ENCODE assay signal across 22 cellular contexts in genomic region chr22:30559889-30560288, GRCh38. TPM values are rescaled to one million over a fixed set of nuclear protein-coding genes. Genes with fewer than 3 reads are reported as not detected.
A peak's percentile ranks its signal among the peaks of the same experiment; 100 is the strongest.
DNase-seq lines count a peak whose midpoint lies in the region; ATAC-seq, FAIRE-seq and TF ChIP-seq lines count a peak whose summit lies in the region.
"Had no signal": no experiment of that assay in that cellular context is flagged by ENCODE, and none has a peak within 500 bp of the region (broad histone marks: within the 10 kb centered on the region; RNA-seq: fewer than 3 reads in every experiment).

No MANE protein-coding gene starts in this region.

- ATAC-seq in HepG2, result peak; percentile 49
- no peak for ATAC-seq in right lobe of liver

- CTCF ChIA-PET in HepG2 (lab: Yijun Ruan, JAX; ENCODE audit: low intra/inter-chr PET ratio, low total read pairs) (no interaction called here), MCF 10A (lab: Yijun Ruan, JAX) (no interaction called here)

- TF ChIP-seq CTCF in HepG2 (CRISPR knock-in tag; IDR thresholded peaks at IDR 0.05), result no peak
- TF ChIP-seq CTCF in right lobe of liver (IDR thresholded peaks at IDR 0.05), result no peak
- TF ChIP-seq CTCF in kidney (IDR thresholded peaks at IDR 0.05; ENCODE audit: borderline replicate concordance, extremely low read depth, insufficient read depth), result no peak
- no peak for TF ChIP-seq CTCF in neural crest cell (conservative IDR thresholded peaks at IDR 0.05)
- TF ChIP-seq CTCF in MCF 10A (IDR thresholded peaks at IDR 0.05; ENCODE audit: unreplicated experiment), result no peak
- TF ChIP-seq CTCF in MM.1S (IDR thresholded peaks at IDR 0.05; ENCODE audit: low read length), result no peak
- TF ChIP-seq CTCF in prostate gland (IDR thresholded peaks at IDR 0.05), result no peak

- H3K27ac Mint-ChIP-seq in neural crest cell (ENCODE audit: unreplicated experiment), result peak overlapping the region; percentile 93
- H3K27ac Mint-ChIP-seq in MCF 10A (ENCODE audit: low read depth, unreplicated experiment), result no peak overlapping the region
- H3K27ac Mint-ChIP-seq: CD8-positive, alpha-beta T cell had no signal

- H3K9me3 ChIP-seq in HepG2 (ENCODE audit: low read length) (no peaks in the 10 kb centered on the region), right lobe of liver (no peaks in the 10 kb centered on the region), kidney (ENCODE audit: control insufficient read depth in 1 of 2, low read length in 2 of 2) (no peaks in the 10 kb centered on the region), MM.1S (replicated peaks; ENCODE audit: insufficient read depth, low read length) (no peaks in the 10 kb centered on the region), prostate gland (no peaks in the 10 kb centered on the region)

- POLR2A ChIA-PET in HepG2 (lab: Yijun Ruan, JAX) (interaction anchor here (1.2 kb wide), 1 partner anchor 34 kb away, joined by 3 read pairs; no protein-coding TSS in a partner anchor), MCF 10A (lab: Yijun Ruan, JAX) (interaction anchor here (0.7 kb wide), 1 partner anchor 30 kb away, joined by 3 read pairs; no protein-coding TSS in a partner anchor)

- H4K20me1 ChIP-seq in HepG2 (ENCODE audit: insufficient read depth, low read length) (no peaks in the 10 kb centered on the region), MM.1S (ENCODE audit: insufficient read depth, low read length) (no peaks in the 10 kb centered on the region)

- H3K27me3 ChIP-seq in HepG2 (ENCODE audit: control insufficient read depth in 1 of 2, insufficient read depth in 2 of 2, low read length in 2 of 2) (no peaks in the 10 kb centered on the region), right lobe of liver (no peaks in the 10 kb centered on the region), MM.1S (replicated peaks; ENCODE audit: insufficient read depth, low read length) (no peaks in the 10 kb centered on the region), prostate gland (replicated peaks; ENCODE audit: insufficient read depth) (no peaks in the 10 kb centered on the region)

- H3F3A ChIP-seq in MM.1S (ENCODE audit: insufficient read depth, low read length), result no peaks in the 10 kb centered on the region

- no peaks in the 10 kb centered on the region for H3K36me3 Mint-ChIP-seq in neural crest cell (ENCODE audit: low read depth)
- H3K36me3 Mint-ChIP-seq in MCF 10A (ENCODE audit: insufficient read depth, unreplicated experiment), result no peaks in the 10 kb centered on the region
- H3K36me3 Mint-ChIP-seq: CD14-positive monocyte; CD8-positive, alpha-beta T cell had no signal

- TF ChIP-seq POLR2A in HepG2 (IDR thresholded peaks at IDR 0.05; ENCODE audit: insufficient read depth in 1 of 2, low read depth in 2 of 2, low read length in 2 of 2) (no peak), right lobe of liver (IDR thresholded peaks at IDR 0.05) (no peak), prostate gland (IDR thresholded peaks at IDR 0.05) (no peak)

- 5% methylated on average over 6 of the region's 6 CpGs for WGBS in HepG2 (ENCODE audit: low lambda C conversion rate)
- WGBS in right lobe of liver (ENCODE audit: insufficient coverage, low coverage, low lambda C conversion rate, missing lambda C conversion rate), result 45% methylated on average over 3 of the region's 6 CpGs
- 86% methylated on average over 6 of the region's 6 CpGs for WGBS in prostate gland

- peaks cover 5% of the 10 kb centered on the region for H3K4me1 Mint-ChIP-seq in neural crest cell
- H3K4me1 Mint-ChIP-seq in MCF 10A (ENCODE audit: insufficient read depth, unreplicated experiment), result peaks cover 5% of the 10 kb centered on the region
- H3K4me1 Mint-ChIP-seq: CD14-positive monocyte had no signal

- H3K79me2 ChIP-seq in HepG2 (ENCODE audit: insufficient read depth, low read length) (no peaks in the 10 kb centered on the region), MM.1S (ENCODE audit: low read length) (no peaks in the 10 kb centered on the region)

- BruUV-seq in HepG2 (replicated peaks; lab: Mats Ljungman, UMichigan) (no TSS peak), MCF 10A (replicated peaks; lab: Mats Ljungman, UMichigan) (no TSS peak)

- DNase-seq in HepG2 (ENCODE audit: low spot score), result no peak
- DNase-seq in right lobe of liver, result no peak
- DNase-seq in kidney, result no peak
- DNase-seq in neural crest cell (ENCODE audit: low read depth, low spot score), result no peak
- no peak for DNase-seq in MCF 10A (ENCODE audit: unreplicated experiment)
- DNase-seq in SHP77 treated with DMSO at 0.1 percent for 48 hours (lab: John Stamatoyannopoulos, UW), result no peak
- no peak for DNase-seq in MM.1S
- DNase-seq in prostate gland (ENCODE audit: low spot score), result no peak
- DNase-seq: CD8-positive, alpha-beta T cell; COR-L47; DMS153; DMS79 treated with DMSO at 0.1 percent for 48 hours; EL had no signal

- intact Hi-C loops in HepG2 (cut with micrococcal nuclease; ENCODE audit: unreplicated experiment), result loop anchor here (5.0 kb wide), 1 partner anchor 197 kb away; no protein-coding TSS in a partner anchor
- intact Hi-C loops in right lobe of liver (cut with DNase I), result no loop called here
- intact Hi-C loops in kidney (cut with DNase I), result no loop called here
- intact Hi-C loops in MCF 10A (cut with micrococcal nuclease), result no loop called here
- intact Hi-C loops in prostate gland (cut with DNase I), result no loop called here

- H3K4me2 ChIP-seq in HepG2 (ENCODE audit: low read depth, low read length) (peak overlapping the region; percentile 70), MM.1S (ENCODE audit: low read depth, low read length) (no peak overlapping the region)

- H3K27me3 Mint-ChIP-seq in neural crest cell (ENCODE audit: low read depth) (no peaks in the 10 kb centered on the region), MCF 10A (ENCODE audit: insufficient read depth, unreplicated experiment) (no peaks in the 10 kb centered on the region)

- H3K4me1 ChIP-seq in HepG2 (ENCODE audit: insufficient read depth, low read length) (peaks cover 33% of the 10 kb centered on the region), right lobe of liver (no peaks in the 10 kb centered on the region), kidney (ENCODE audit: control insufficient read depth in 1 of 2, insufficient read depth in 1 of 2, low read depth in 1 of 2, low read length in 2 of 2) (peaks cover 9 to 11% of the 10 kb centered on the region in 2 donors), MM.1S (ENCODE audit: low read length) (no peaks in the 10 kb centered on the region), prostate gland (replicated peaks) (no peaks in the 10 kb centered on the region)

- H3K4me3 ChIP-seq in HepG2 (replicated peaks in 1 of 3; ENCODE audit: insufficient read depth in 1 of 3, low read depth in 2 of 3, low read length in 3 of 3) (peak overlapping the region; percentile 14 to 34 (median 19); a peak in 3 of 6 replicates), right lobe of liver (no peak overlapping the region), kidney (ENCODE audit: low read length in 2 of 2) (peak overlapping the region in 1 of 2 donors; percentile 29), MM.1S (ENCODE audit: low read length) (no peak overlapping the region), prostate gland (no peak overlapping the region)

- in situ Hi-C loops in HepG2 (cut with HindIII; ENCODE audit: extremely low pct_ligation_motif_present, low pct_unique_long_range_greater_than_20kb), result no loop called here

- TF ChIP-seq EP300 in HepG2 (IDR thresholded peaks at IDR 0.05; ENCODE audit: low read depth in 2 of 2, low read length in 2 of 2) (no peak), HepG2 (CRISPR knock-in tag; IDR thresholded peaks at IDR 0.05; ENCODE audit: borderline replicate concordance) (no peak)

- TF ChIP-seq RAD21 in HepG2 (CRISPR knock-in tag; IDR thresholded peaks at IDR 0.05), result no peak

- no peaks in the 10 kb centered on the region for H3K9me3 Mint-ChIP-seq in neural crest cell
- no peaks in the 10 kb centered on the region for H3K9me3 Mint-ChIP-seq in MCF 10A (ENCODE audit: unreplicated experiment)
- H3K9me3 Mint-ChIP-seq: CD8-positive, alpha-beta T cell had no signal

- no peaks in the 10 kb centered on the region for H3K9me2 ChIP-seq in MM.1S (replicated peaks; ENCODE audit: insufficient read depth, low read length)

- H3K9ac ChIP-seq in HepG2 (ENCODE audit: insufficient read depth, low read depth, low read length) (peak overlapping the region; percentile 28; the same call in 1 of the 2 replicates), kidney (ENCODE audit: low read length in 2 of 2) (peak overlapping the region in 1 of 2 donors; percentile 15), MM.1S (ENCODE audit: low read length) (no peak overlapping the region)

- H3K36me3 ChIP-seq in HepG2 (replicated peaks in 1 of 2; ENCODE audit: control insufficient read depth in 1 of 2, insufficient read depth in 2 of 2, low read length in 2 of 2) (no peaks in the 10 kb centered on the region), right lobe of liver (no peaks in the 10 kb centered on the region), kidney (ENCODE audit: control insufficient read depth in 1 of 2, insufficient read depth in 2 of 2, low read length in 2 of 2) (no peaks in the 10 kb centered on the region), MM.1S (replicated peaks; ENCODE audit: insufficient read depth, low read length) (no peaks in the 10 kb centered on the region), prostate gland (no peaks in the 10 kb centered on the region)

- H3K4me3 Mint-ChIP-seq in neural crest cell, result no peak overlapping the region
- no peak overlapping the region for H3K4me3 Mint-ChIP-seq in MCF 10A (ENCODE audit: unreplicated experiment)
- H3K4me3 Mint-ChIP-seq: CD14-positive monocyte; CD8-positive, alpha-beta T cell had no signal

- H2AFZ ChIP-seq in HepG2 (ENCODE audit: low read length), result no peak overlapping the region
- no peak overlapping the region for H2AFZ ChIP-seq in MM.1S (ENCODE audit: low read length)

- H3K27ac ChIP-seq in HepG2 (ENCODE audit: extremely low read length, insufficient read depth, low read length) (peak overlapping the region; percentile 50), right lobe of liver (no peak overlapping the region), kidney (ENCODE audit: low read depth in 2 of 2, low read length in 2 of 2) (peak overlapping the region; percentile 47 to 65), MM.1S (ENCODE audit: low read length) (no peak overlapping the region), prostate gland (no peak overlapping the region)
- H3K27ac ChIP-seq: 22Rv1 had no signal

- FAIRE-seq in HepG2 (lab: Jason Lieb, UNC) (peak; percentile 53), kidney (lab: Jason Lieb, UNC) (no peak)
- FAIRE-seq: D721Med, G401.6, GM12892, GM19239, H54 had no signal

RNA-seq across cellular contexts. Expression of gene SEC14L6, which starts 13.3 kb away (rescaled TPM):
- 0.09 and 0.11 TPM in 2 replicates for total RNA-seq in HepG2 (2016; rRNA removed; fragmentation: Illumina TruSeq; extraction: Trizol)
- total RNA-seq in HepG2 (2016; cell fraction: cytosol; rRNA removed; fragmentation: Illumina TruSeq; extraction: Trizol; ENCODE audit: low read depth), result not detected in 2 replicates
- 0.04 and 0.09 TPM in 2 replicates for total RNA-seq in HepG2 (2016; cell fraction: insoluble cytoplasmic fraction; rRNA removed; fragmentation: Illumina TruSeq; extraction: Trizol)
- total RNA-seq in HepG2 (2016; cell fraction: membrane; rRNA removed; fragmentation: Illumina TruSeq; extraction: Trizol), result 0.17 and 0.19 TPM in 2 replicates
- total RNA-seq in HepG2 (2016; cell fraction: nucleus; rRNA removed; fragmentation: Illumina TruSeq; extraction: Trizol), result 0.16 and 0.34 TPM in 2 replicates
- 9.3 and 13.7 TPM in 2 replicates for polyA plus RNA-seq in HepG2 (2011; rRNA removed)
- polyA plus RNA-seq in HepG2 (2011; cell fraction: cytosol; rRNA removed), result 4.5 and 7.7 TPM in 2 replicates
- polyA plus RNA-seq in HepG2 (2011; cell fraction: nucleus; rRNA removed), result 19.8 and 19.9 TPM in 2 replicates
- 4.9 and 5.3 TPM in 2 replicates for polyA plus RNA-seq in HepG2 (2012)
- polyA plus RNA-seq in HepG2 (2016; cell fraction: cytosol; fragmentation: Illumina TruSeq; extraction: Trizol; ENCODE audit: low read depth), result 0.11 TPM in 1 of 2 replicates, not detected in the other
- 0.13 and 0.31 TPM in 2 replicates for polyA plus RNA-seq in HepG2 (2016; cell fraction: insoluble cytoplasmic fraction; fragmentation: Illumina TruSeq; extraction: Trizol; ENCODE audit: low read depth)
- polyA plus RNA-seq in HepG2 (2016; cell fraction: membrane; fragmentation: Illumina TruSeq; extraction: Trizol; ENCODE audit: low read depth), result 0.05 and 0.07 TPM in 2 replicates
- 0.21 and 0.25 TPM in 2 replicates for polyA plus RNA-seq in HepG2 (2016; cell fraction: nucleus; fragmentation: Illumina TruSeq; extraction: Trizol; ENCODE audit: insufficient read depth, low read depth)
- 6.8 TPM in 1 of 2 replicates, not detected in the other for polyA minus RNA-seq in HepG2 (2011; rRNA and poly(A)+ RNA removed; ENCODE audit: low replicate concordance)
- 0.79 and 4.5 TPM in 2 replicates for polyA minus RNA-seq in HepG2 (2011; cell fraction: cytosol; rRNA and poly(A)+ RNA removed)
- polyA minus RNA-seq in HepG2 (2011; cell fraction: nucleus; rRNA and poly(A)+ RNA removed), result 3.6 and 5.5 TPM in 2 replicates
- total RNA-seq in right lobe of liver, result under 1 TPM in 5 of 6 experiments, not detected in 1; 0.06 to 0.39 (median 0.12) TPM
- total RNA-seq in kidney, result 13.9 TPM
- 16.5 TPM for polyA plus RNA-seq in kidney (ENCODE audit: insufficient read depth, low read depth, low replicate concordance)
- total RNA-seq in neural crest cell, result 3.3 and 3.6 TPM in 2 replicates
- total RNA-seq in MCF 10A (2022), result not detected in 2 replicates
- total RNA-seq in prostate gland, result 10 to 100 TPM in 1 of 2 donors, under 1 TPM in 1; 0.23 to 22.9 TPM
- total RNA-seq: A673; CD8-positive, alpha-beta T cell had no signal
- polyA plus RNA-seq: CD14-positive monocyte had no signal

RNA-seq across cellular contexts. Expression of gene GAL3ST1, which starts 14.6 kb away (rescaled TPM):
- 1.8 and 4.4 TPM in 2 replicates for total RNA-seq in HepG2 (2016; rRNA removed; fragmentation: Illumina TruSeq; extraction: Trizol)
- total RNA-seq in HepG2 (2016; cell fraction: cytosol; rRNA removed; fragmentation: Illumina TruSeq; extraction: Trizol; ENCODE audit: low read depth), result 7.9 and 9.7 TPM in 2 replicates
- total RNA-seq in HepG2 (2016; cell fraction: insoluble cytoplasmic fraction; rRNA removed; fragmentation: Illumina TruSeq; extraction: Trizol), result 2.1 and 5.3 TPM in 2 replicates
- 10.3 and 11.6 TPM in 2 replicates for total RNA-seq in HepG2 (2016; cell fraction: membrane; rRNA removed; fragmentation: Illumina TruSeq; extraction: Trizol)
- total RNA-seq in HepG2 (2016; cell fraction: nucleus; rRNA removed; fragmentation: Illumina TruSeq; extraction: Trizol), result 2.7 and 2.8 TPM in 2 replicates
- 14.7 and 18.9 TPM in 2 replicates for polyA plus RNA-seq in HepG2 (2011; rRNA removed)
- polyA plus RNA-seq in HepG2 (2011; cell fraction: cytosol; rRNA removed), result 14.3 and 23.4 TPM in 2 replicates
- 15.8 and 16.9 TPM in 2 replicates for polyA plus RNA-seq in HepG2 (2011; cell fraction: nucleus; rRNA removed)
- polyA plus RNA-seq in HepG2 (2012), result 7.5 and 10.2 TPM in 2 replicates
- polyA plus RNA-seq in HepG2 (2016; cell fraction: cytosol; fragmentation: Illumina TruSeq; extraction: Trizol; ENCODE audit: low read depth), result 16.5 and 18.6 TPM in 2 replicates
- 4.1 and 5.6 TPM in 2 replicates for polyA plus RNA-seq in HepG2 (2016; cell fraction: insoluble cytoplasmic fraction; fragmentation: Illumina TruSeq; extraction: Trizol; ENCODE audit: low read depth)
- 15.8 and 17.9 TPM in 2 replicates for polyA plus RNA-seq in HepG2 (2016; cell fraction: membrane; fragmentation: Illumina TruSeq; extraction: Trizol; ENCODE audit: low read depth)
- polyA plus RNA-seq in HepG2 (2016; cell fraction: nucleus; fragmentation: Illumina TruSeq; extraction: Trizol; ENCODE audit: insufficient read depth, low read depth), result 5.2 and 7.2 TPM in 2 replicates
- polyA minus RNA-seq in HepG2 (2011; rRNA and poly(A)+ RNA removed; ENCODE audit: low replicate concordance), result 17.8 TPM in 1 of 2 replicates, not detected in the other
- 7.8 and 8.0 TPM in 2 replicates for polyA minus RNA-seq in HepG2 (2011; cell fraction: cytosol; rRNA and poly(A)+ RNA removed)
- polyA minus RNA-seq in HepG2 (2011; cell fraction: nucleus; rRNA and poly(A)+ RNA removed), result 2.3 and 2.6 TPM in 2 replicates
- 1 to 10 TPM in 5 of 6 experiments, under 1 TPM in 1; 0.58 to 7.0 (median 3.3) TPM for total RNA-seq in right lobe of liver
- total RNA-seq in kidney, result 16.1 TPM
- 34.3 TPM for polyA plus RNA-seq in kidney (ENCODE audit: insufficient read depth, low read depth, low replicate concordance)
- 7.3 and 8.8 TPM in 2 replicates for total RNA-seq in neural crest cell
- total RNA-seq in MCF 10A (2022), result not detected in 2 replicates
- total RNA-seq in prostate gland, result 1 to 10 TPM; 1.1 to 9.7 TPM
- total RNA-seq: CD8-positive, alpha-beta T cell had no signal
- polyA plus RNA-seq: BJ, CD14-positive monocyte had no signal

RNA-seq across cellular contexts. Expression of gene PES1, which starts 31.8 kb away (rescaled TPM):
- total RNA-seq in HepG2 (2016; rRNA removed; fragmentation: Illumina TruSeq; extraction: Trizol) (94.7 and 111 TPM in 2 replicates), right lobe of liver (10 to 100 TPM; 21.9 to 35.7 (median 31.4) TPM), kidney (68.4 TPM), neural crest cell (107 and 115 TPM in 2 replicates), MCF 10A (2022) (114 and 145 TPM in 2 replicates), prostate gland (10 to 100 TPM; 41.1 to 79.5 TPM)
- 23.4 and 23.7 TPM in 2 replicates for total RNA-seq in HepG2 (2016; cell fraction: cytosol; rRNA removed; fragmentation: Illumina TruSeq; extraction: Trizol; ENCODE audit: low read depth)
- 106 and 120 TPM in 2 replicates for total RNA-seq in HepG2 (2016; cell fraction: insoluble cytoplasmic fraction; rRNA removed; fragmentation: Illumina TruSeq; extraction: Trizol)
- 37.9 and 40.4 TPM in 2 replicates for total RNA-seq in HepG2 (2016; cell fraction: membrane; rRNA removed; fragmentation: Illumina TruSeq; extraction: Trizol)
- 46.0 and 52.0 TPM in 2 replicates for total RNA-seq in HepG2 (2016; cell fraction: nucleus; rRNA removed; fragmentation: Illumina TruSeq; extraction: Trizol)
- polyA plus RNA-seq in HepG2 (2011; rRNA removed) (65.1 and 70.0 TPM in 2 replicates), kidney (ENCODE audit: insufficient read depth, low read depth, low replicate concordance) (57.0 TPM)
- polyA plus RNA-seq in HepG2 (2011; cell fraction: cytosol; rRNA removed), result 60.6 and 70.4 TPM in 2 replicates
- 79.4 and 94.0 TPM in 2 replicates for polyA plus RNA-seq in HepG2 (2011; cell fraction: nucleus; rRNA removed)
- polyA plus RNA-seq in HepG2 (2012), result 40.1 and 42.9 TPM in 2 replicates
- 14.6 and 17.1 TPM in 2 replicates for polyA plus RNA-seq in HepG2 (2016; cell fraction: cytosol; fragmentation: Illumina TruSeq; extraction: Trizol; ENCODE audit: low read depth)
- 110 and 112 TPM in 2 replicates for polyA plus RNA-seq in HepG2 (2016; cell fraction: insoluble cytoplasmic fraction; fragmentation: Illumina TruSeq; extraction: Trizol; ENCODE audit: low read depth)
- 26.4 and 29.2 TPM in 2 replicates for polyA plus RNA-seq in HepG2 (2016; cell fraction: membrane; fragmentation: Illumina TruSeq; extraction: Trizol; ENCODE audit: low read depth)
- 76.3 and 79.7 TPM in 2 replicates for polyA plus RNA-seq in HepG2 (2016; cell fraction: nucleus; fragmentation: Illumina TruSeq; extraction: Trizol; ENCODE audit: insufficient read depth, low read depth)
- 210 and 241 TPM in 2 replicates for polyA minus RNA-seq in HepG2 (2011; rRNA and poly(A)+ RNA removed; ENCODE audit: low replicate concordance)
- polyA minus RNA-seq in HepG2 (2011; cell fraction: cytosol; rRNA and poly(A)+ RNA removed), result 36.6 and 46.5 TPM in 2 replicates
- polyA minus RNA-seq in HepG2 (2011; cell fraction: nucleus; rRNA and poly(A)+ RNA removed), result 50.9 and 67.1 TPM in 2 replicates

RNA-seq across cellular contexts. Expression of gene TCN2, which starts 47.1 kb away (rescaled TPM):
- 0.31 TPM in 1 of 2 replicates, not detected in the other for total RNA-seq in HepG2 (2016; rRNA removed; fragmentation: Illumina TruSeq; extraction: Trizol)
- 0.30 TPM in 1 of 2 replicates, not detected in the other for total RNA-seq in HepG2 (2016; cell fraction: cytosol; rRNA removed; fragmentation: Illumina TruSeq; extraction: Trizol; ENCODE audit: low read depth)
- total RNA-seq in HepG2 (2016; cell fraction: insoluble cytoplasmic fraction; rRNA removed; fragmentation: Illumina TruSeq; extraction: Trizol), result 0.15 and 0.45 TPM in 2 replicates
- 0.17 and 0.28 TPM in 2 replicates for total RNA-seq in HepG2 (2016; cell fraction: membrane; rRNA removed; fragmentation: Illumina TruSeq; extraction: Trizol)
- total RNA-seq in HepG2 (2016; cell fraction: nucleus; rRNA removed; fragmentation: Illumina TruSeq; extraction: Trizol), result 0.34 and 0.43 TPM in 2 replicates
- polyA plus RNA-seq in HepG2 (2011; rRNA removed), result 0.29 and 0.67 TPM in 2 replicates
- 0.37 and 0.55 TPM in 2 replicates for polyA plus RNA-seq in HepG2 (2011; cell fraction: cytosol; rRNA removed)
- 0.35 and 0.59 TPM in 2 replicates for polyA plus RNA-seq in HepG2 (2011; cell fraction: nucleus; rRNA removed)
- 0.40 and 0.61 TPM in 2 replicates for polyA plus RNA-seq in HepG2 (2012)
- polyA plus RNA-seq in HepG2 (2016; cell fraction: cytosol; fragmentation: Illumina TruSeq; extraction: Trizol; ENCODE audit: low read depth), result 0.06 and 0.10 TPM in 2 replicates
- polyA plus RNA-seq in HepG2 (2016; cell fraction: insoluble cytoplasmic fraction; fragmentation: Illumina TruSeq; extraction: Trizol; ENCODE audit: low read depth), result 0.20 and 0.21 TPM in 2 replicates
- polyA plus RNA-seq in HepG2 (2016; cell fraction: membrane; fragmentation: Illumina TruSeq; extraction: Trizol; ENCODE audit: low read depth), result 0.16 and 0.31 TPM in 2 replicates
- polyA plus RNA-seq in HepG2 (2016; cell fraction: nucleus; fragmentation: Illumina TruSeq; extraction: Trizol; ENCODE audit: insufficient read depth, low read depth), result 0.53 and 0.63 TPM in 2 replicates
- 0.30 and 0.87 TPM in 2 replicates for polyA minus RNA-seq in HepG2 (2011; rRNA and poly(A)+ RNA removed; ENCODE audit: low replicate concordance)
- polyA minus RNA-seq in HepG2 (2011; cell fraction: cytosol; rRNA and poly(A)+ RNA removed), result not detected in 2 replicates
- 0.12 TPM in 1 of 2 replicates, not detected in the other for polyA minus RNA-seq in HepG2 (2011; cell fraction: nucleus; rRNA and poly(A)+ RNA removed)
- total RNA-seq in right lobe of liver, result 10 to 100 TPM in 5 of 6 experiments, 1 to 10 TPM in 1; 8.9 to 14.6 (median 12.8) TPM
- 71.3 TPM for total RNA-seq in kidney
- 174 TPM for polyA plus RNA-seq in kidney (ENCODE audit: insufficient read depth, low read depth, low replicate concordance)
- 16.2 and 17.4 TPM in 2 replicates for total RNA-seq in neural crest cell
- 1.2 and 1.4 TPM in 2 replicates for total RNA-seq in MCF 10A (2022)
- total RNA-seq in prostate gland, result 10 to 100 TPM; 16.7 to 40.7 TPM

RNA-seq across cellular contexts. Expression of gene SEC14L4, which starts 54.4 kb away (rescaled TPM):
- total RNA-seq in HepG2 (2016; rRNA removed; fragmentation: Illumina TruSeq; extraction: Trizol) (not detected in 2 replicates), right lobe of liver (10 to 100 TPM in 5 of 6 experiments, 1 to 10 TPM in 1; 9.4 to 27.7 (median 17.9) TPM), kidney (0.63 TPM), neural crest cell (0.11 and 0.21 TPM in 2 replicates), MCF 10A (2022) (not detected in 2 replicates), prostate gland (10 to 100 TPM in 1 of 2 donors, not detected in 1; 16.9 TPM)
- not detected in 2 replicates for total RNA-seq in HepG2 (2016; cell fraction: cytosol; rRNA removed; fragmentation: Illumina TruSeq; extraction: Trizol; ENCODE audit: low read depth)
- 0.04 TPM in 1 of 2 replicates, not detected in the other for total RNA-seq in HepG2 (2016; cell fraction: insoluble cytoplasmic fraction; rRNA removed; fragmentation: Illumina TruSeq; extraction: Trizol)
- total RNA-seq in HepG2 (2016; cell fraction: membrane; rRNA removed; fragmentation: Illumina TruSeq; extraction: Trizol), result not detected in 2 replicates
- total RNA-seq in HepG2 (2016; cell fraction: nucleus; rRNA removed; fragmentation: Illumina TruSeq; extraction: Trizol), result not detected in 2 replicates
- polyA plus RNA-seq in HepG2 (2011; rRNA removed) (0.59 and 0.93 TPM in 2 replicates), kidney (ENCODE audit: insufficient read depth, low read depth, low replicate concordance) (0.41 TPM)
- 0.39 and 0.47 TPM in 2 replicates for polyA plus RNA-seq in HepG2 (2011; cell fraction: cytosol; rRNA removed)
- 1.6 and 2.3 TPM in 2 replicates for polyA plus RNA-seq in HepG2 (2011; cell fraction: nucleus; rRNA removed)
- polyA plus RNA-seq in HepG2 (2012), result 0.58 and 0.65 TPM in 2 replicates
- polyA plus RNA-seq in HepG2 (2016; cell fraction: cytosol; fragmentation: Illumina TruSeq; extraction: Trizol; ENCODE audit: low read depth), result not detected in 2 replicates
- not detected in 2 replicates for polyA plus RNA-seq in HepG2 (2016; cell fraction: insoluble cytoplasmic fraction; fragmentation: Illumina TruSeq; extraction: Trizol; ENCODE audit: low read depth)
- polyA plus RNA-seq in HepG2 (2016; cell fraction: membrane; fragmentation: Illumina TruSeq; extraction: Trizol; ENCODE audit: low read depth), result not detected in 2 replicates
- polyA plus RNA-seq in HepG2 (2016; cell fraction: nucleus; fragmentation: Illumina TruSeq; extraction: Trizol; ENCODE audit: insufficient read depth, low read depth), result not detected in 2 replicates
- 0.94 and 6.3 TPM in 2 replicates for polyA minus RNA-seq in HepG2 (2011; rRNA and poly(A)+ RNA removed; ENCODE audit: low replicate concordance)
- polyA minus RNA-seq in HepG2 (2011; cell fraction: cytosol; rRNA and poly(A)+ RNA removed), result 0.40 TPM in 1 of 2 replicates, not detected in the other
- polyA minus RNA-seq in HepG2 (2011; cell fraction: nucleus; rRNA and poly(A)+ RNA removed), result 0.13 and 0.99 TPM in 2 replicates
- total RNA-seq: A673; CD8-positive, alpha-beta T cell had no signal
- polyA plus RNA-seq: BJ, CD14-positive monocyte had no signal

Comparison
In these comparisons a context has a peak if more than half of its experiments do, and no peak if none do; other contexts are left out.
1. H3K27ac ChIP-seq: peak in HepG2 (single experiment) and kidney (2 of 2); none in right lobe of liver (0 of 3), MM.1S (single experiment) and prostate gland (0 of 2).
2. H3K4me3 ChIP-seq: peak in HepG2 (3 of 3); none in right lobe of liver (0 of 3), MM.1S (single experiment) and prostate gland (0 of 2).